In the genomic region with DNA sequence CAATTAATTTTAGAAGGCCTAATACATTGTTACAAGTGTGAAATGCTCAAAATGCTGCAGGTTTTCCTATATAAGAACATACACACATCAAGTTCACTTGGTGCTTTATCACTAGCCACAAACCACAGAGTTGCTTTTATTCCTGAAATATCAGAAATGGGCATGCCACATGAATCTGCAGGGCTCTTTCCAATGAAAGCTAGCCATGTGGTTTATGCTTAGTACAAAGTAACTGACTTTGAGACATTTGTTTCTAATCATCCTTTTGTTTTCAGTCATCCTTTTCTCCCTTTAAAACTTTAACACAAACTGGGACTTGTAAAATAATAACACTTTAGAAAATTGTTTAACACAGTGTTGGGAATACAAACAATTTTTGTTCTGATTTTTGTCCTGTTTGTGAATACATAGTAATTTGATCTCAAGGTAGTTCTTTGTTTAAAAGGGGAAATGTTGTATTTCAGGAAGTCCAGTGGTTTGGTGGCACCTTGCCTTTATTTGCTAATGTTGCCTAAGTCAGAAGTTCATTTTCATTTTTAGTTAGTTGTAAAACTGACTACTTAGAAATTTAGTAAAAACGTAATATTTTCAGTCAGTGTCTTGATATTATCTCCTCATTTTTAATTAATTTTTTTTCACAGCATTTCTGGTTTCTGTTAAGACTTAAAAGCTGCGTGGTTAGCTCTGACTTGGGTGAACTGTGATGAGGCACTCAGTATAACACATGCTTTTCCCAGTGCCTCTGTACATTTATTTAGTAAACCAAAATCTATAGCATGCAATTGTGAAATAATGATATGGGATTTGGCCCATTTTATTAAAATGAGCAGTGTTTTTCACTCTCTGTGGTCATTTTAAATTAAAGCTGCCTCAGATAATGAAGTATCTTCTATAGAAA, we compare ENCODE assay signal across 31 cellular contexts. TPM values are rescaled to one million over a fixed set of nuclear protein-coding genes. Genes with fewer than 3 reads are reported as not detected.
DNase-seq lines count a peak whose midpoint lies in the region; ATAC-seq, FAIRE-seq and TF ChIP-seq lines count a peak whose summit lies in the region.
"Had no signal": no experiment of that assay in that cellular context is flagged by ENCODE, and none has a peak within 500 bp of the region (broad histone marks: within the 10 kb centered on the region; RNA-seq: fewer than 3 reads in every experiment).

No MANE protein-coding gene starts in this region.

- no TSS peak for BruUV-seq in OCI-LY7 (replicated peaks; lab: Mats Ljungman, UMichigan)

- no peak for ATAC-seq in heart right ventricle
- ATAC-seq: activated CD8-positive, alpha-beta T cell treated with anti-CD3 and anti-CD28 coated beads for 36 hours; heart left ventricle; left cardiac atrium; naive thymus-derived CD8-positive, alpha-beta T cell; stimulated activated naive CD8-positive, alpha-beta T cell treated with anti-CD3 and anti-CD28 coated beads, Interleukin-15, Interleukin-2, amounts not matched to agents 100 U/mL and 50 U/mL, for 24 hours had no signal

- H3K9ac ChIP-seq in astrocyte (ENCODE audit: low read length): no peak overlapping the region

- CTCF ChIA-PET in OCI-LY7 (lab: Charles Lee; ENCODE audit: unreplicated experiment) (no interaction called here), GM10248 (lab: Yijun Ruan, JAX) (interaction anchor here (0.9 kb wide), 1 partner anchor 16 kb away, joined by 3 read pairs; no protein-coding TSS in a partner anchor)

- H4K20me1 ChIP-seq in OCI-LY7 (ENCODE audit: insufficient read depth, low read length): no peaks in the 10 kb centered on the region
- H4K20me1 ChIP-seq in astrocyte (ENCODE audit: insufficient read depth, low read length): no peaks in the 10 kb centered on the region

- H3K9me3 ChIP-seq in OCI-LY7 (ENCODE audit: low read length) (no peaks in the 10 kb centered on the region), astrocyte (ENCODE audit: insufficient read depth, low read depth, low read length) (no peaks in the 10 kb centered on the region), heart right ventricle (no peaks in the 10 kb centered on the region)
- H3K9me3 ChIP-seq: heart left ventricle, spleen, tibial nerve had no signal

- intact Hi-C loops in OCI-LY7 (cut with micrococcal nuclease; ENCODE audit: unreplicated experiment): no loop called here
- intact Hi-C loops in heart right ventricle (cut with DNase I): no loop called here

- H3K4me3 ChIP-seq in OCI-LY7 (ENCODE audit: low read depth, low read length, poor library complexity, severe bottlenecking): no peak overlapping the region
- H3K4me3 ChIP-seq in astrocyte (ENCODE audit: insufficient read depth, low read depth, low read length): no peak overlapping the region
- no peak overlapping the region for H3K4me3 ChIP-seq in heart right ventricle
- H3K4me3 ChIP-seq: cardiac muscle cell, heart left ventricle, spleen, tibial nerve had no signal

- H3K4me2 ChIP-seq in OCI-LY7 (ENCODE audit: low read length) (no peak overlapping the region), astrocyte (ENCODE audit: low read length) (no peak overlapping the region)

- H3K36me3 ChIP-seq in OCI-LY7 (ENCODE audit: insufficient read depth, low read length): no peaks in the 10 kb centered on the region
- no peaks in the 10 kb centered on the region for H3K36me3 ChIP-seq in astrocyte (ENCODE audit: insufficient read depth, low read length)
- no peaks in the 10 kb centered on the region for H3K36me3 ChIP-seq in heart right ventricle
- H3K36me3 ChIP-seq: cardiac muscle cell, heart left ventricle, spleen, tibial nerve had no signal

- H3K4me3 Mint-ChIP-seq in astrocyte (ENCODE audit: unreplicated experiment): no peak overlapping the region
- H3K4me3 Mint-ChIP-seq: activated CD8-positive, alpha-beta T cell treated with anti-CD3 and anti-CD28 coated beads for 36 hours; CD4-positive, alpha-beta T cell; mesothelial cell of epicardium; naive thymus-derived CD8-positive, alpha-beta T cell had no signal

- no peaks in the 10 kb centered on the region for H3K79me2 ChIP-seq in OCI-LY7 (ENCODE audit: insufficient read depth, low read depth, low read length)
- no peaks in the 10 kb centered on the region for H3K79me2 ChIP-seq in astrocyte (ENCODE audit: insufficient read depth, low read length)

- H3K9me2 ChIP-seq in OCI-LY7 (ENCODE audit: insufficient read depth, low read length): no peaks in the 10 kb centered on the region

- no peak overlapping the region for H3K27ac Mint-ChIP-seq in astrocyte (ENCODE audit: unreplicated experiment)
- H3K27ac Mint-ChIP-seq: activated CD8-positive, alpha-beta T cell treated with anti-CD3 and anti-CD28 coated beads for 36 hours; CD4-positive, alpha-beta T cell; mesothelial cell of epicardium; naive thymus-derived CD8-positive, alpha-beta T cell had no signal

- H3K4me1 ChIP-seq in OCI-LY7 (ENCODE audit: insufficient read depth, low read length, poor library complexity, severe bottlenecking) (no peaks in the 10 kb centered on the region), astrocyte (ENCODE audit: insufficient read depth, low read length) (no peaks in the 10 kb centered on the region), heart right ventricle (no peaks in the 10 kb centered on the region)
- H3K4me1 ChIP-seq: heart left ventricle, spleen had no signal

- POLR2A ChIA-PET in OCI-LY7 (lab: Charles Lee) (interaction anchor here (0.6 to 1.2 kb wide), 2 partner anchors 11 to 708 kb away, joined by 3 to 4 read pairs; no protein-coding TSS in a partner anchor), GM10248 (lab: Yijun Ruan, JAX) (no interaction called here)

- TF ChIP-seq CTCF in OCI-LY7 (conservative IDR thresholded peaks at IDR 0.05; ENCODE audit: low read length) (no peak), astrocyte (IDR thresholded peaks at IDR 0.05; ENCODE audit: insufficient read depth, low read depth, low read length) (no peak), GM10248 (IDR thresholded peaks at IDR 0.05; ENCODE audit: control extremely low read depth, extremely low read depth, low read depth, missing control alignments) (no peak), heart right ventricle (IDR thresholded peaks at IDR 0.05) (no peak)

- H3K4me1 Mint-ChIP-seq in astrocyte (ENCODE audit: low read depth, unreplicated experiment): no peaks in the 10 kb centered on the region
- H3K4me1 Mint-ChIP-seq: naive thymus-derived CD8-positive, alpha-beta T cell had no signal

- WGBS in heart right ventricle, 2 donors: 78 to 89% methylated on average over 2 of the region's 2 CpGs

- peak; percentile 5 for DNase-seq in DMS53 treated with DMSO at 0.1 percent for 48 hours (lab: John Stamatoyannopoulos, UW; ENCODE audit: unreplicated experiment)
- peak; percentile 5 for DNase-seq in KG1 (lab: John Stamatoyannopoulos, UW)
- DNase-seq in OCI-LY7 (ENCODE audit: low spot score): no peak
- no peak for DNase-seq in astrocyte (ENCODE audit: low read depth)
- no peak for DNase-seq in GM10248 (ENCODE audit: extremely low spot score)
- no peak for DNase-seq in heart right ventricle
- no peak for DNase-seq in HuH-7.5 (ENCODE audit: low spot score)
- no peak for DNase-seq in NCI-H524 (lab: John Stamatoyannopoulos, UW)
- DNase-seq: activated CD4-positive, CD25-positive, alpha-beta regulatory T cell treated with anti-CD3 and anti-CD28 coated beads, Interleukin-2, amount 50 U/mL, for 72 hours; activated CD8-positive, alpha-beta T cell treated with anti-CD3 and anti-CD28 coated beads for 36 hours; activated naive CD4-positive, alpha-beta T cell; activated T-cell treated with anti-CD3 and anti-CD28 coated beads for 4 hours; amygdala; CD4-positive, alpha-beta T cell; cortex of kidney; DMS153; GF-D8; heart left ventricle; left cardiac atrium; naive thymus-derived CD8-positive, alpha-beta T cell; NCI-H1105 treated with DMSO at 0.1 percent for 48 hours; NCI-H2171; NCI-H774; spleen; stimulated activated CD4-positive, alpha-beta T cell treated with anti-CD3 and anti-CD28 coated beads, Interleukin-4, amount 100 ng/mL, for 4 hours; stimulated activated naive CD8-positive, alpha-beta T cell treated with anti-CD3 and anti-CD28 coated beads, Interleukin-15, Interleukin-2, amounts not matched to agents 100 U/mL and 50 U/mL, for 24 hours had no signal

- H2AFZ ChIP-seq in OCI-LY7 (ENCODE audit: low read length): 0 out of 2 replicates have a peak overlapping the region, but pooled peaks have one; percentile 14
- H2AFZ ChIP-seq in astrocyte (ENCODE audit: low read depth, low read length): no peak overlapping the region

- H3K36me3 Mint-ChIP-seq in astrocyte (ENCODE audit: low read depth, unreplicated experiment): no peaks in the 10 kb centered on the region
- H3K36me3 Mint-ChIP-seq: naive thymus-derived CD8-positive, alpha-beta T cell had no signal

- H3K27me3 Mint-ChIP-seq in astrocyte (ENCODE audit: low read depth, unreplicated experiment): peaks cover 5% of the 10 kb centered on the region

- FAIRE-seq in astrocyte (lab: Jason Lieb, UNC): peak; percentile 23
- FAIRE-seq: RCC 7860, TTC549 had no signal

- no peaks in the 10 kb centered on the region for H3K9me3 Mint-ChIP-seq in astrocyte (ENCODE audit: unreplicated experiment)
- H3K9me3 Mint-ChIP-seq: activated CD8-positive, alpha-beta T cell treated with anti-CD3 and anti-CD28 coated beads for 36 hours; CD4-positive, alpha-beta T cell; mesothelial cell of epicardium; naive thymus-derived CD8-positive, alpha-beta T cell had no signal

- H3K27ac ChIP-seq in OCI-LY7 (ENCODE audit: low read depth, low read length, poor library complexity, severe bottlenecking) (no peak overlapping the region), astrocyte (ENCODE audit: low read depth, low read length) (no peak overlapping the region), heart right ventricle (no peak overlapping the region)
- H3K27ac ChIP-seq: cardiac muscle cell, heart left ventricle, spleen, tibial nerve had no signal

- H3K27me3 ChIP-seq in astrocyte (ENCODE audit: insufficient read depth, low read length): no peaks in the 10 kb centered on the region
- peaks cover 0 to 17% (median 0%) of the 10 kb centered on the region in 7 donors for H3K27me3 ChIP-seq in heart right ventricle
- H3K27me3 ChIP-seq: heart left ventricle, tibial nerve had no signal

RNA-seq across cellular contexts. Expression of a gene that starts 18.6 kb away (rescaled TPM):
- 0.13 TPM in 1 of 2 replicates, not detected in the other for total RNA-seq in OCI-LY7 (2014; rRNA removed; shearing (Covaris generic))
- not detected in 2 replicates for total RNA-seq in OCI-LY7 (2022)
- 0.43 and 1.2 TPM in 2 replicates for total RNA-seq in astrocyte
- 1 to 10 TPM in 1 of 10 donors, under 1 TPM in 9; 0.08 to 1.0 (median 0.65) TPM for total RNA-seq in heart right ventricle
- polyA plus RNA-seq in heart right ventricle: under 1 TPM; 0.26 to 0.73 TPM
- total RNA-seq: activated CD8-positive, alpha-beta T cell treated with anti-CD3 and anti-CD28 coated beads for 36 hours; CD4-positive, alpha-beta T cell; naive thymus-derived CD8-positive, alpha-beta T cell had no signal
- polyA plus RNA-seq: naive thymus-derived CD8-positive, alpha-beta T cell had no signal

Comparison
In these comparisons a context has a peak if more than half of its experiments do, and no peak if none do; other contexts are left out.
1. DNase-seq: peak in DMS53 treated with DMSO at 0.1 percent for 48 hours (single experiment) and KG1 (single experiment); none in OCI-LY7 (single experiment), astrocyte (single experiment), GM10248 (single experiment), heart right ventricle (0 of 2), HuH-7.5 (single experiment) and NCI-H524 (0 of 2).